In the genomic region with DNA sequence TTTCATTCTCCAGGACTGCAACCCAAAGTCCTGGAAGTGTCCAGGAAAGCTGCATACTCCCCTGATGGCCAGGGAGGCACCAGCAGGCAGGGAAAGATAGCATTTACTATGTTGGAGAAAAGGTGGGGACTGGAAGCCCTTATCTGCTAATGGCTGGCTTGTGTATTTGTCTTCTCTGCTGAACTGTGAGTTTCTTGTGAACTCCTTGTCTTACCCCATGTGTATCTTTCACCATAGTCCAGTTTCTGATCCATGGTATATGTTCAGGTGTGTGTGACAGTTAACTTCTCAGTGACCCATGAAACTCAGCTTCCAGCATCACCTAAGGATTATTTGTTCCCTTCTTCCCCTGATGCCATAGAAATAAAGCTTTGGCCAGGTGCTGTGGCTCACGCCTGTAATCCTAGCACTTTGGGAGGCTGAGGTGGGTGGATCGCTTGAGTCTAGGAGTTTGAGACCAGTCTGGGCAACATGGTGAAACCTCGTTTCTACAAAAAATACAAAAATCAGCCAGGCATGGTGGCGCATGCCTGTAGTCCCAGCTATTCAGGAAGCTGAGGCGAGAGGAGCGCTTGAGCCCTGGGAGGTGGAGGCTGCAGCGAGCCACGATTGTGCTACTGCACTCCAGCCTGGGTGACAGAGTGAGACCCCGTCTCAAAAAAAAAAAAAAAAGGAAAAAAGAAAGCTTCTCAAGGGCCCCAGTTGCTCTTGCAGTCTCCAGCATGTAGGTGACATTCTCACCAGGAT, we compare ENCODE assay signal across 15 cellular contexts.
DNase-seq lines count a peak whose midpoint lies in the region; ATAC-seq and TF ChIP-seq lines count a peak whose summit lies in the region.
"Had no signal": no experiment of that assay in that cellular context is flagged by ENCODE, and none has a peak within 500 bp of the region (broad histone marks: within the 10 kb centered on the region; RNA-seq: fewer than 3 reads in every experiment).

No MANE protein-coding gene starts in this region.

- H3K27me3 Mint-ChIP-seq in Caco-2 (ENCODE audit: insufficient read depth, unreplicated experiment) (no peaks in the 10 kb centered on the region), endodermal cell (ENCODE audit: insufficient read depth) (no peaks in the 10 kb centered on the region), nephron progenitor cell (ENCODE audit: low read depth, poor library complexity) (no peaks in the 10 kb centered on the region)
- H3K27me3 Mint-ChIP-seq in activated T-helper 17 cell treated with anti-CD3 and anti-CD28 coated beads, Interleukin-2, amount 50 U/mL, for 72 hours, result peaks cover 6% of the 10 kb centered on the region

- DNase-seq in Caco-2 (no peak), NCI-H69 (lab: John Stamatoyannopoulos, UW) (peak; percentile 5), endodermal cell (peak; percentile 55), nephron progenitor cell (no peak), A172 (ENCODE audit: low spot score) (no peak), SJCRH30 (no peak)
- DNase-seq: DMS79, H7, NCI-H1092 treated with DMSO at 0.1 percent for 48 hours, NCI-H2081, NCI-H82, SIG-M5 had no signal

- H3K4me3 ChIP-seq in Caco-2 (ENCODE audit: low read depth, low read length) (no peak overlapping the region), endodermal cell (ENCODE audit: low read length) (no peak overlapping the region), SJCRH30 (no peak overlapping the region)
- H3K4me3 ChIP-seq: BLaER1 treated with 17β-estradiol and CSF1 and Interleukin-3, amounts not matched to agents 10 nM and 100 nM had no signal

- ATAC-seq in activated T-helper 17 cell treated with anti-CD3 and anti-CD28 coated beads, Interleukin-2, amount 50 U/mL, for 72 hours (replicated peaks), result no peak
- ATAC-seq in activated CD4-positive, CD25-positive, alpha-beta regulatory T cell treated with anti-CD3 and anti-CD28 coated beads, Interleukin-2, amount 50 U/mL, for 24 hours, result no peak

- 85 to 94% methylated on average over 6 to 9 of the region's 9 CpGs for WGBS in endodermal cell (ENCODE audit: insufficient coverage in 1 of 2, insufficient read length in 1 of 2), 2 experiments

- no peaks in the 10 kb centered on the region for H3K9me3 ChIP-seq in Caco-2
- no peaks in the 10 kb centered on the region for H3K9me3 ChIP-seq in endodermal cell (ENCODE audit: control insufficient read depth, low read length)
- no peaks in the 10 kb centered on the region for H3K9me3 ChIP-seq in SJCRH30 (replicated peaks)

- H3K4me3 Mint-ChIP-seq in Caco-2 (ENCODE audit: unreplicated experiment), result no peak overlapping the region
- H3K4me3 Mint-ChIP-seq in endodermal cell, result no peak overlapping the region
- no peak overlapping the region for H3K4me3 Mint-ChIP-seq in nephron progenitor cell
- no peak overlapping the region for H3K4me3 Mint-ChIP-seq in activated T-helper 17 cell treated with anti-CD3 and anti-CD28 coated beads, Interleukin-2, amount 50 U/mL, for 72 hours

- H3K27me3 ChIP-seq in Caco-2 (replicated peaks; ENCODE audit: control insufficient read depth, insufficient read depth, low read length), result no peaks in the 10 kb centered on the region
- H3K27me3 ChIP-seq in endodermal cell (ENCODE audit: control insufficient read depth, insufficient read depth, low read length, poor library complexity, severe bottlenecking), result no peaks in the 10 kb centered on the region
- H3K27me3 ChIP-seq in SJCRH30, result no peaks in the 10 kb centered on the region
- H3K27me3 ChIP-seq: BLaER1 treated with 17β-estradiol and CSF1 and Interleukin-3, amounts not matched to agents 10 nM and 100 nM had no signal

- H3K9me3 Mint-ChIP-seq in Caco-2 (ENCODE audit: unreplicated experiment) (no peaks in the 10 kb centered on the region), endodermal cell (no peaks in the 10 kb centered on the region), nephron progenitor cell (peaks cover 17% of the 10 kb centered on the region)
- H3K9me3 Mint-ChIP-seq in activated T-helper 17 cell treated with anti-CD3 and anti-CD28 coated beads, Interleukin-2, amount 50 U/mL, for 72 hours, result no peaks in the 10 kb centered on the region

- TF ChIP-seq CTCF in Caco-2 (IDR thresholded peaks at IDR 0.05; ENCODE audit: insufficient read depth in 1 of 2, low read depth in 1 of 2, low read length in 1 of 2, severe bottlenecking in 1 of 2, unreplicated experiment in 1 of 2), result peak in 1 of 2 experiments; percentile 25
- peak; percentile 48 for TF ChIP-seq CTCF in endodermal cell (conservative IDR thresholded peaks at IDR 0.05)
- no peak for TF ChIP-seq CTCF in nephron progenitor cell (IDR thresholded peaks at IDR 0.05)

- H3K36me3 Mint-ChIP-seq in Caco-2 (ENCODE audit: insufficient read depth, unreplicated experiment), result no peaks in the 10 kb centered on the region
- no peaks in the 10 kb centered on the region for H3K36me3 Mint-ChIP-seq in endodermal cell (ENCODE audit: low read depth)
- H3K36me3 Mint-ChIP-seq in nephron progenitor cell (ENCODE audit: low read depth), result no peaks in the 10 kb centered on the region
- no peaks in the 10 kb centered on the region for H3K36me3 Mint-ChIP-seq in activated T-helper 17 cell treated with anti-CD3 and anti-CD28 coated beads, Interleukin-2, amount 50 U/mL, for 72 hours (ENCODE audit: low read depth)

- no peak overlapping the region for H3K9ac ChIP-seq in endodermal cell (ENCODE audit: extremely low read depth, low read length, poor library complexity, severe bottlenecking)
- H3K9ac ChIP-seq: BLaER1 treated with 17β-estradiol and CSF1 and Interleukin-3, amounts not matched to agents 10 nM and 100 nM had no signal

- H3K36me3 ChIP-seq in Caco-2 (ENCODE audit: control insufficient read depth, insufficient read depth, low read length) (no peaks in the 10 kb centered on the region), endodermal cell (ENCODE audit: control insufficient read depth, insufficient read depth, low read length) (no peaks in the 10 kb centered on the region), SJCRH30 (no peaks in the 10 kb centered on the region)
- H3K36me3 ChIP-seq: BLaER1 treated with 17β-estradiol and CSF1 and Interleukin-3, amounts not matched to agents 10 nM and 100 nM had no signal

- BruUV-seq in Caco-2 (replicated peaks; lab: Mats Ljungman, UMichigan), result no TSS peak

- H3K27ac Mint-ChIP-seq in Caco-2 (ENCODE audit: unreplicated experiment) (peak overlapping the region; percentile 22), endodermal cell (no peak overlapping the region), nephron progenitor cell (peak overlapping the region; percentile 82)
- H3K27ac Mint-ChIP-seq in activated T-helper 17 cell treated with anti-CD3 and anti-CD28 coated beads, Interleukin-2, amount 50 U/mL, for 72 hours, result no peak overlapping the region

- intact Hi-C loops in Caco-2 (cut with micrococcal nuclease; ENCODE audit: unreplicated experiment), result loop anchor here (2.0 kb wide), 1 partner anchor 19 kb away; no protein-coding TSS in a partner anchor

- CTCF ChIA-PET in Caco-2 (lab: Charles Lee), result no interaction called here

- H3K4me1 Mint-ChIP-seq in Caco-2 (ENCODE audit: low read depth, unreplicated experiment), result peaks cover 21% of the 10 kb centered on the region
- peaks cover 14% of the 10 kb centered on the region for H3K4me1 Mint-ChIP-seq in endodermal cell
- H3K4me1 Mint-ChIP-seq in nephron progenitor cell, result peaks cover 4% of the 10 kb centered on the region
- H3K4me1 Mint-ChIP-seq in activated T-helper 17 cell treated with anti-CD3 and anti-CD28 coated beads, Interleukin-2, amount 50 U/mL, for 72 hours, result no peaks in the 10 kb centered on the region

- POLR2A ChIA-PET in Caco-2 (lab: Charles Lee), result no interaction called here

- no peak overlapping the region for H3K27ac ChIP-seq in endodermal cell (ENCODE audit: low read depth, low read length)
- no peak overlapping the region for H3K27ac ChIP-seq in SJCRH30
- H3K27ac ChIP-seq: BLaER1 treated with 17β-estradiol and CSF1 and Interleukin-3, amounts not matched to agents 10 nM and 100 nM had no signal

- peaks cover 7% of the 10 kb centered on the region for H3K4me1 ChIP-seq in Caco-2
- H3K4me1 ChIP-seq in endodermal cell (ENCODE audit: control insufficient read depth, insufficient read depth, low read length), result no peaks in the 10 kb centered on the region
- H3K4me1 ChIP-seq in SJCRH30, result peaks cover 18% of the 10 kb centered on the region
- H3K4me1 ChIP-seq: BLaER1 treated with 17β-estradiol and CSF1 and Interleukin-3, amounts not matched to agents 10 nM and 100 nM had no signal

Comparison
In these comparisons a context has a peak if more than half of its experiments do, and no peak if none do; other contexts are left out.
1. DNase-seq: peak in NCI-H69 (single experiment) and endodermal cell (single experiment); none in Caco-2 (0 of 2), nephron progenitor cell (single experiment), A172 (single experiment) and SJCRH30 (0 of 2).
2. H3K27ac Mint-ChIP-seq: peak in Caco-2 (single experiment) and nephron progenitor cell (single experiment); none in endodermal cell (single experiment) and activated T-helper 17 cell treated with anti-CD3 and anti-CD28 coated beads, Interleukin-2, amount 50 U/mL, for 72 hours (single experiment).